Comparison of ENCODE assay signal across 8 cellular contexts in the genomic region with DNA sequence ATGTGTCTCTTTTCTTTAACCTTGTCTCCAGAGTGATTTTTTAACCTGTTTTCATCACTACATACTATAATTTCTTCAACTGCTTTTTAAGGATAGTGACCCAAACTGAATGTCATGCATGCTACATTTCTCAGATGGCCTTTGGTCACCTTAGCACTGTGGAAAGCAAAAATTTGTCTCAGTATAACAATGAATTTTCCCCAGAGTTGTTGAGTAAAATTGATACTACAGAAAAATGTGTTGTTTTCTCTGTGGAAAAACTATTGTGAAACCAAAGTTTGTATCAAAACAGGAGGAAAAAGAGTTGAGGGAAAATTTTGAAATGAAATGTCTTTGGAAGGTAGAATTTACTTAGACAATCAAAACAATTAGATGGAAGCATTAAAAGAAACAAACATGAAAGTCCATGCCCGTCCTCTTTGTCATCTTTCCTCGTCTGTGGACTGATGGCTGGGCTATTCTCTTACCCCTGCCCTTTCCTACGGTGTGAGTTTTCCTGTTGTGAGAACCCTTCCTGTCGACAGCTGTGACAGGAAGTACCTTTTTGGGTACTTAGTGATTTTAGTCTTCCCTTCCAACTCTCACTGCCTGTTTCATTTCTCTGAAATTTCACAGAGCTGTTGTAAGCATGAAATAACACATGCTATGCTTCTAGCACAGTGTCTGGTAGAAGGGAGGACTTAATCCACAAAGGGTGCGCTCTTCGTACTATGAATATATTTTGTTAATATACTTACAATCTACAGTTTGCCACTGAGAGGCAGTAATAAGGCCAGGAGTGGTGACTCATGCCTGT. TPM values are rescaled to one million over a fixed set of nuclear protein-coding genes. Genes with fewer than 3 reads are reported as not detected.
A peak's percentile ranks its signal among the peaks of the same experiment; 100 is the strongest.
DNase-seq lines count a peak whose midpoint lies in the region; ATAC-seq and TF ChIP-seq lines count a peak whose summit lies in the region.

No MANE protein-coding gene starts in this region.

- DNase-seq in EH (ENCODE audit: low read depth) (peak; percentile 26), fibroblast of villous mesenchyme (ENCODE audit: low read depth) (peak; percentile 29), H4 (ENCODE audit: low spot score) (no peak), NCI-H2196 treated with DMSO at 0.1 percent for 48 hours (lab: John Stamatoyannopoulos, UW; ENCODE audit: unreplicated experiment) (no peak), KBM-7 (no peak)
- DNase-seq in NK-92 treated with Interleukin-12 subunit alpha and Interleukin-12 subunit beta, amount 100 ng/mL, for 24 hours (lab: John Stamatoyannopoulos, UW) = no peak

- ATAC-seq in GM21367 (IDR thresholded peaks at IDR 0.05; ENCODE audit: unreplicated experiment) (peak; percentile 55), HG03460 (IDR thresholded peaks at IDR 0.05; ENCODE audit: unreplicated experiment) (peak; percentile 62)

- TF ChIP-seq CTCF in fibroblast of villous mesenchyme (IDR thresholded peaks at IDR 0.05; ENCODE audit: insufficient read depth, low read depth, low read length) = no peak

- in situ Hi-C loops in KBM-7 (cut with MboI; ENCODE audit: low pct_unique_long_range_greater_than_20kb, low sequenced_read_pairs) = no loop called here

- no peak overlapping the region for H3K4me3 ChIP-seq in fibroblast of villous mesenchyme (ENCODE audit: low read depth, low read length)

RNA-seq across cellular contexts. Expression of gene LRP2BP, which starts 50.8 kb away (rescaled TPM):
- 0.32 and 1.3 TPM in 2 replicates for total RNA-seq in fibroblast of villous mesenchyme
- 0.35 and 0.39 TPM in 2 replicates for total RNA-seq in H4 (2014; rRNA removed; shearing (Covaris generic))

RNA-seq across cellular contexts. Expression of gene ANKRD37, which starts 51.7 kb away (rescaled TPM):
- 3.0 and 3.2 TPM in 2 replicates for total RNA-seq in fibroblast of villous mesenchyme
- 6.4 and 9.5 TPM in 2 replicates for total RNA-seq in H4 (2014; rRNA removed; shearing (Covaris generic))

Comparison
In these comparisons a context has a peak if more than half of its experiments do, and no peak if none do; other contexts are left out.
1. DNase-seq: peak in EH (single experiment) and fibroblast of villous mesenchyme (single experiment); none in H4 (single experiment), NCI-H2196 treated with DMSO at 0.1 percent for 48 hours (single experiment), NK-92 treated with Interleukin-12 subunit alpha and Interleukin-12 subunit beta, amount 100 ng/mL, for 24 hours (single experiment) and KBM-7 (single experiment).